Comparison of ENCODE assay signal across 16 cellular contexts in the genomic region with DNA sequence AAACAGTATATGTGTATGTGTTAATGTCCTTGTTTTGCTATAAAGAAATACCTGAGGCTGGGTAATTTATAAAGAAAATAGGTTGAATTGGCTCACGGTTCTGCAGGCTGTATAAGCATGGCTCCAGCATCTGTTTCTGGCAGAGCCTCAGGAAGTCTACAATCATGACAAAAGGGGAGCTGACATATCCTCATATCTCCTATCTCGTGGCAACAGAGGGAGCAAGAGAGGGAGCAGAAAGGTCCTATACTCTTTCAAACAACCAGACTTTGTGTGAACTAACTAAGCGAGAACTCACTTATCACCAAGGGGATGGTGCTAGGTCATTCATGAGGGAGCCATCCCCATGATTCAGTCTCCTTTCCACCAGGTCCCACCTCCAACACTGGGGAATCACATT.
"Had no signal": no experiment of that assay in that cellular context is flagged by ENCODE, and none has a peak within 500 bp of the region (broad histone marks: within the 10 kb centered on the region; RNA-seq: fewer than 3 reads in every experiment).

No MANE protein-coding gene starts in this region.

- H3K4me1 Mint-ChIP-seq: memory B cell had no signal

- H3K9me3 Mint-ChIP-seq: activated naive CD4-positive, alpha-beta T cell treated with anti-CD3 and anti-CD28 coated beads, Interleukin-2, amount 50 U/mL, for 72 hours; memory B cell; naive thymus-derived CD4-positive, alpha-beta T cell; neural progenitor cell had no signal

- H3K27me3 ChIP-seq: adrenal gland, left lung, neural progenitor cell, upper lobe of left lung had no signal

- ATAC-seq: activated naive CD4-positive, alpha-beta T cell treated with anti-CD3 and anti-CD28 coated beads, Interleukin-2, amount 50 U/mL, for 72 hours; naive thymus-derived CD4-positive, alpha-beta T cell had no signal

- H3K9me3 ChIP-seq: adrenal gland, left lung, thoracic aorta, upper lobe of left lung had no signal

- H3K4me3 Mint-ChIP-seq: memory B cell; naive thymus-derived CD4-positive, alpha-beta T cell; neural progenitor cell had no signal

- H3K27ac Mint-ChIP-seq: activated naive CD4-positive, alpha-beta T cell treated with anti-CD3 and anti-CD28 coated beads, Interleukin-2, amount 50 U/mL, for 72 hours; memory B cell; naive thymus-derived CD4-positive, alpha-beta T cell; neural progenitor cell; progenitor cell of endocrine pancreas had no signal

- H3K27me3 Mint-ChIP-seq: memory B cell; naive thymus-derived CD4-positive, alpha-beta T cell; progenitor cell of endocrine pancreas had no signal

- H3K4me1 ChIP-seq: adrenal gland, neural progenitor cell had no signal

- H3K4me3 ChIP-seq: adrenal gland, left lung, neural progenitor cell, thoracic aorta had no signal

- DNase-seq: activated CD4-positive, alpha-beta T cell treated with anti-CD3 and anti-CD28 coated beads, Interleukin-2, amount 50 U/mL, for 48 hours; activated gamma-delta T cell; adrenal gland; cerebellar nuclear complex; effector memory CD4-positive, alpha-beta T cell; kidney; left lung; naive thymus-derived CD4-positive, alpha-beta T cell; T1000; upper lobe of left lung; WERI-Rb-1 had no signal

- H3K27ac ChIP-seq: adrenal gland, neural progenitor cell, thoracic aorta, WERI-Rb-1 had no signal

- H3K36me3 ChIP-seq: adrenal gland, left lung, neural progenitor cell, thoracic aorta, upper lobe of left lung, WERI-Rb-1 had no signal

- H3K36me3 Mint-ChIP-seq: activated naive CD4-positive, alpha-beta T cell treated with anti-CD3 and anti-CD28 coated beads, Interleukin-2, amount 50 U/mL, for 72 hours; memory B cell; naive thymus-derived CD4-positive, alpha-beta T cell; neural progenitor cell had no signal
